ENCODE assay signal across 9 cellular contexts in the genomic region with DNA sequence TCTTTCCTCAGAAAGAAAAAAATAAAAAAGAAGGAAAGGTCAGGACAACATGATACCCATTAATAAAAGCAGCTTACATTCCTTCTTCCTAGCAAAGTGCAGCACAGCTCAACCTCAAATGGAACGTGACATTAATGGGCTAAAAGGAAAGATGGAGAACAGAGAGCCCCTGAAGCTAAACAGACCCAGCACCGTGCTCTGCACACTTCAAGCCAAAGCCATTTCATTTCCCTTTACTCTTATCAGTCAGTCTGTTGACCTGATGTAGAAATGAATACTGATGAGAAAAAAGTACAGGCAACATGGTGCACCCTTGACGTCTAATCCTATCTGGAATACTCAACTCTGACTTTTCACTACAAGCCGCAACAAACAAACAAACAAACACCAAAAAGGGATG. TPM values are rescaled to one million over a fixed set of nuclear protein-coding genes. Genes with fewer than 3 reads are reported as not detected.
"Had no signal": no experiment of that assay in that cellular context is flagged by ENCODE, and none has a peak within 500 bp of the region (broad histone marks: within the 10 kb centered on the region; RNA-seq: fewer than 3 reads in every experiment).

No MANE protein-coding gene starts in this region.

- FAIRE-seq: H1, H54, HTR-8/SVneo had no signal

- H3K4me2 ChIP-seq: GM23338 had no signal

- H3K36me3 Mint-ChIP-seq: IgD-negative memory B cell had no signal

- H3K4me3 Mint-ChIP-seq: GM23338, H9, IgD-negative memory B cell had no signal

- H2AFZ ChIP-seq: GM23338 had no signal

- DNase-seq: H9, HCEC 1CT, KBM-7 had no signal

- H3K4me1 Mint-ChIP-seq: IgD-negative memory B cell had no signal

- H3K27ac Mint-ChIP-seq: GM23338, H9, IgD-negative memory B cell had no signal

- H3K4me3 ChIP-seq: GM23338 had no signal

- H3K27me3 Mint-ChIP-seq: IgD-negative memory B cell had no signal

- H3K9me3 Mint-ChIP-seq: GM23338, H9, IgD-negative memory B cell had no signal

RNA-seq across cellular contexts. Expression of a gene that starts 57.7 kb away (rescaled TPM):
- total RNA-seq: HT-29 had no signal
- polyA plus RNA-seq: IgD-negative memory B cell had no signal
